In genomic region chr20:7214081-7214740, GRCh38 we compare ENCODE assay signal across 25 cellular contexts.
DNase-seq lines count a peak whose midpoint lies in the region; ATAC-seq and TF ChIP-seq lines count a peak whose summit lies in the region.
"Had no signal": no experiment of that assay in that cellular context is flagged by ENCODE, and none has a peak within 500 bp of the region (broad histone marks: within the 10 kb centered on the region; RNA-seq: fewer than 3 reads in every experiment).

No MANE protein-coding gene starts in this region.

- H3K79me2 ChIP-seq in GM23338 (replicated peaks; ENCODE audit: insufficient read depth) = no peaks in the 10 kb centered on the region

- H3K4me2 ChIP-seq in GM23338 = no peak overlapping the region
- H3K4me2 ChIP-seq: KMS-11 had no signal

- TF ChIP-seq POLR2A in vagina (IDR thresholded peaks at IDR 0.05) = no peak

- H3K27ac Mint-ChIP-seq in GM23338 (peak overlapping the region; percentile 91), WTC11 (peak overlapping the region; percentile 69)
- H3K27ac Mint-ChIP-seq: CD8-positive, alpha-beta T cell had no signal

- H3K4me1 Mint-ChIP-seq in GM23338 (peaks cover 18% of the 10 kb centered on the region), WTC11 (peaks cover 25% of the 10 kb centered on the region)

- H3K9me2 ChIP-seq in GM23338 (ENCODE audit: insufficient read depth) = no peaks in the 10 kb centered on the region; the same call in 1 of the 2 replicates

- TF ChIP-seq CTCF in GM23338 (conservative IDR thresholded peaks at IDR 0.05; ENCODE audit: low read depth in 2 of 2) (no peak), WTC11 (IDR thresholded peaks at IDR 0.05) (no peak), vagina (IDR thresholded peaks at IDR 0.05) (no peak)

- H3K27me3 ChIP-seq in GM23338 (ENCODE audit: insufficient read depth) (no peaks in the 10 kb centered on the region), vagina (no peaks in the 10 kb centered on the region)
- H3K27me3 ChIP-seq: SJCRH30 had no signal

- H3F3A ChIP-seq in GM23338 (replicated peaks; ENCODE audit: low read depth) = no peaks in the 10 kb centered on the region

- DNase-seq in GM23338 (ENCODE audit: low spot score) = peak; percentile 54
- peak; percentile 25 for DNase-seq in WTC11 (ENCODE audit: low spot score)
- DNase-seq in iPS DF 19.7 (ENCODE audit: low read depth, low spot score) = peak; percentile 48
- DNase-seq in kidney tubule cell (ENCODE audit: low spot score) = peak; percentile 11
- DNase-seq in NCI-H2171 treated with DMSO at 0.1 percent for 48 hours (lab: John Stamatoyannopoulos, UW) = no peak
- no peak for DNase-seq in vagina (ENCODE audit: extremely low spot score in 2 of 2)
- DNase-seq in NCI-H2107 treated with DMSO at 0.1 percent for 48 hours (lab: John Stamatoyannopoulos, UW; ENCODE audit: unreplicated experiment) = no peak
- DNase-seq: AML-193; C1 segment of cervical spinal cord; Calu3; CD8-positive, alpha-beta T cell; DMS153; GDM1; HCEC 1CT; IMR-90; MV-4-11; NCI-H1105 treated with DMSO at 0.1 percent for 48 hours; NCI-H2029 treated with DMSO at 0.1 percent for 48 hours; NCI-H2171; NCI-H524 treated with DMSO at 0.1 percent for 48 hours; OCI-M1; SJCRH30 had no signal

- H3K4me3 Mint-ChIP-seq in GM23338 (no peak overlapping the region), WTC11 (no peak overlapping the region)
- H3K4me3 Mint-ChIP-seq: CD8-positive, alpha-beta T cell had no signal

- POLR2A ChIA-PET in WTC11 (lab: Charles Lee) = no interaction called here

- H3K9me3 ChIP-seq in vagina = no peaks in the 10 kb centered on the region
- H3K9me3 ChIP-seq: SJCRH30 had no signal

- no peaks in the 10 kb centered on the region for H3K36me3 ChIP-seq in GM23338 (ENCODE audit: insufficient read depth)
- no peaks in the 10 kb centered on the region for H3K36me3 ChIP-seq in vagina
- H3K36me3 ChIP-seq: SJCRH30 had no signal

- peak overlapping the region; percentile 93 for H2AFZ ChIP-seq in GM23338

- H3K4me3 ChIP-seq in GM23338 (no peak overlapping the region), vagina (no peak overlapping the region)
- H3K4me3 ChIP-seq: SJCRH30 had no signal

- H3K4me1 ChIP-seq in GM23338 (ENCODE audit: insufficient read depth) = peaks cover 11% of the 10 kb centered on the region; the same call in 1 of the 2 replicates
- no peaks in the 10 kb centered on the region for H3K4me1 ChIP-seq in vagina
- H3K4me1 ChIP-seq: SJCRH30 had no signal

- peak; percentile 86 for ATAC-seq in GM23338
- ATAC-seq in WTC11 = peak; percentile 92
- no peak for ATAC-seq in GM21515 (IDR thresholded peaks at IDR 0.05; ENCODE audit: unreplicated experiment)
- ATAC-seq: CD8-positive, alpha-beta T cell had no signal

- CTCF ChIA-PET in WTC11 (lab: Charles Lee) = interaction anchor here (0.7 kb wide), 1 partner anchor 47 kb away, joined by 3 read pairs; no protein-coding TSS in a partner anchor

- H3K36me3 Mint-ChIP-seq in GM23338 (ENCODE audit: low read depth) = no peaks in the 10 kb centered on the region; the same call in 2 of the 3 replicates
- no peaks in the 10 kb centered on the region for H3K36me3 Mint-ChIP-seq in WTC11
- H3K36me3 Mint-ChIP-seq: CD8-positive, alpha-beta T cell had no signal

- H3K27ac ChIP-seq in GM23338 (ENCODE audit: low read depth) = peak overlapping the region; percentile 24; the same call in 1 of the 2 replicates
- no peak overlapping the region for H3K27ac ChIP-seq in vagina
- H3K27ac ChIP-seq: HL-60, KMS-11, SJCRH30 had no signal

- H4K20me1 ChIP-seq in GM23338 (replicated peaks; ENCODE audit: insufficient read depth) = no peaks in the 10 kb centered on the region

- intact Hi-C loops in vagina (cut with DNase I) = no loop called here

- H3K27me3 Mint-ChIP-seq in GM23338 (ENCODE audit: insufficient read depth, low read depth, poor library complexity) = no peaks in the 10 kb centered on the region
- H3K27me3 Mint-ChIP-seq in WTC11 (ENCODE audit: low read depth) = no peaks in the 10 kb centered on the region

- H3K9me3 Mint-ChIP-seq in GM23338 = no peaks in the 10 kb centered on the region
- peaks cover 7% of the 10 kb centered on the region for H3K9me3 Mint-ChIP-seq in WTC11

TF ChIP-seq in GM23338, 12 proteins besides CTCF, POLR2A, EP300 and RAD21 (continues in another document):
- no peak for TF ChIP-seq NANOG (IDR thresholded peaks at IDR 0.05; ENCODE audit: borderline replicate concordance)
- no peak for TF ChIP-seq JUNB (IDR thresholded peaks at IDR 0.05; ENCODE audit: unreplicated experiment)
- TF ChIP-seq ZNF331 (CRISPR knock-in tag; IDR thresholded peaks at IDR 0.05; ENCODE audit: low read depth) = no peak
- no peak for TF ChIP-seq REST (IDR thresholded peaks at IDR 0.05; ENCODE audit: unreplicated experiment)
- TF ChIP-seq EZH2phosphoT487 (IDR thresholded peaks at IDR 0.05; ENCODE audit: unreplicated experiment) = no peak
- TF ChIP-seq EZH2 (IDR thresholded peaks at IDR 0.05; ENCODE audit: low read depth, unreplicated experiment) = no peak

TF ChIP-seq in WTC11, 78 proteins besides CTCF, POLR2A, EP300 and RAD21:
- TF ChIP-seq ATF3 (CRISPR knock-in tag; conservative IDR thresholded peaks at IDR 0.05) = no peak
- no peak for TF ChIP-seq ZNF512 (CRISPR knock-in tag; IDR thresholded peaks at IDR 0.05; ENCODE audit: borderline replicate concordance)
- no peak for TF ChIP-seq ZNF317 (CRISPR knock-in tag; IDR thresholded peaks at IDR 0.05; ENCODE audit: borderline replicate concordance, low read depth)

Comparison
In these comparisons a context has a peak if more than half of its experiments do, and no peak if none do; other contexts are left out.
1. DNase-seq: peak in GM23338 (single experiment), WTC11 (single experiment), iPS DF 19.7 (single experiment) and kidney tubule cell (single experiment); none in NCI-H2171 treated with DMSO at 0.1 percent for 48 hours (single experiment), vagina (0 of 2) and NCI-H2107 treated with DMSO at 0.1 percent for 48 hours (single experiment).